ENCODE assay signal across 8 cellular contexts in the genomic region with DNA sequence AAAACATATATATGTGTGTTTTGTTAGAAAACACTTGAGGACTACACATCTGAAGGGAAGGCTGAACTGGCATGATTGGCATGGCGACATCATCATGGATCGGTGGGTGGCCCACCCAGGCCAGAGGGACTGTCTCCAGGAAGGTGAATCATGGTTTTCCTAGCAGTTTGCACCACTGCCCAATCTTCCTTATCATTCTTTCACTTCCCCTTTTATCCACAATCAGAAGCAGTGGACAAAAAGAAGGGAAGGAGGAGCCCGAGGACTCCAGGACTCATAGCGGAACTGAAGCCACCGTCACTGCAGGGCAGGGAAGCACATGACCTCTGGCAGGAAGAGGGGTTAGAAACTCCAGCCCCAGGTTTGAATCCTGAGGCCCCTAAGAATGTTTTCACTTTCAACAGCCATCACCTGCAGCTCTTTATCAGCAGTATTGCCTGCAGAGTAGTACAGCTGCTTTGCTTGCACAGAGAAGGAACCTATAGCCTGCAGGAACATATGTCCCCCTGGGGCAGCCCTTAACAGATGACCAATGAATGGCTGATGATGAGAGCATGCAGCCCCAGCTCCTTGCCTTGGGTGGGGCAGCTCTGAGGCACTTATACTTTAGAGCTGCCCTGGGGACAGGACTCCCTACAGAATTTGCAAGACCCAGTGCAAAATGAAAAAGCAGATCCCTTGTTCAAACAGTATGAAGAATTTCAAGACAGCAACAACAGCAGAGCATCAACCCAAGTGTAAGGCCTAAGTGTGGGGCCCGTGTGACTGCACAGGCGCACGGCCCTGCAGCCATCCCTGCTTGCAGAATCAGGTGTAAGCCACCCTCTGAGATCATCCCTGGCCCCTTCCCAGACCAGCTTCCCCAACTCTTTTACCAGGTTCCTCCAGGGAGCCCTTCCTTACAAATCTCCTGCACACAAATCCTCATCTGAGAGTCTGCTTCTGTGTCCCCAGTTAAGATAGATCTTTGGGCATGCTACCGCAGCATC.
DNase-seq lines count a peak whose midpoint lies in the region; ATAC-seq, FAIRE-seq and TF ChIP-seq lines count a peak whose summit lies in the region.

No MANE protein-coding gene starts in this region.

- H3K4me3 Mint-ChIP-seq in activated naive CD4-positive, alpha-beta T cell treated with anti-CD3 and anti-CD28 coated beads for 36 hours = no peak overlapping the region
- H3K4me3 Mint-ChIP-seq in astrocyte (ENCODE audit: unreplicated experiment) (no peak overlapping the region), nephron progenitor cell (no peak overlapping the region)

- H3K9me3 Mint-ChIP-seq in activated naive CD4-positive, alpha-beta T cell treated with anti-CD3 and anti-CD28 coated beads for 36 hours = no peaks in the 10 kb centered on the region
- H3K9me3 Mint-ChIP-seq in astrocyte (ENCODE audit: unreplicated experiment) = no peaks in the 10 kb centered on the region
- H3K9me3 Mint-ChIP-seq in nephron progenitor cell = peaks cover 7% of the 10 kb centered on the region

- H3K79me1 ChIP-seq in IMR-90 (ENCODE audit: low read depth in 1 of 2, low read length in 2 of 2) = no peaks in the 10 kb centered on the region

- H4K5ac ChIP-seq in IMR-90 (ENCODE audit: low read depth, low read length) = no peak overlapping the region

- peak overlapping the region; percentile 66 for H2AFZ ChIP-seq in IMR-90 (replicated peaks; ENCODE audit: low read length, poor library complexity)
- no peak overlapping the region for H2AFZ ChIP-seq in astrocyte (ENCODE audit: low read depth, low read length)

- H3K27ac ChIP-seq in IMR-90 (ENCODE audit: insufficient read depth, low read length) = no peak overlapping the region
- no peak overlapping the region for H3K27ac ChIP-seq in astrocyte (ENCODE audit: low read depth, low read length)

- no TSS peak for BruUV-seq in IMR-90 (replicated peaks; lab: Mats Ljungman, UMichigan)

- H3K36me3 Mint-ChIP-seq in activated naive CD4-positive, alpha-beta T cell treated with anti-CD3 and anti-CD28 coated beads for 36 hours (ENCODE audit: low read depth) = no peaks in the 10 kb centered on the region
- no peaks in the 10 kb centered on the region for H3K36me3 Mint-ChIP-seq in astrocyte (ENCODE audit: low read depth, unreplicated experiment)
- H3K36me3 Mint-ChIP-seq in nephron progenitor cell (ENCODE audit: low read depth) = no peaks in the 10 kb centered on the region

- H3K4me2 ChIP-seq in IMR-90 (ENCODE audit: low read depth, low read length) (no peak overlapping the region), astrocyte (ENCODE audit: low read length) (peak overlapping the region; percentile 43)

- dilution Hi-C loops in IMR-90 (cut with HindIII; ENCODE audit: low sequenced_read_pairs, unreplicated experiment) = no loop called here

- H2BK20ac ChIP-seq in IMR-90 (ENCODE audit: low read depth, low read length) = no peak overlapping the region

- no peak overlapping the region for H3K27ac Mint-ChIP-seq in activated naive CD4-positive, alpha-beta T cell treated with anti-CD3 and anti-CD28 coated beads for 36 hours
- H3K27ac Mint-ChIP-seq in astrocyte (ENCODE audit: unreplicated experiment) (peak overlapping the region; percentile 13), nephron progenitor cell (no peak overlapping the region)

- intact Hi-C loops in activated naive CD4-positive, alpha-beta T cell treated with anti-CD3 and anti-CD28 coated beads for 36 hours (cut with micrococcal nuclease) = no loop called here
- intact Hi-C loops in IMR-90 (cut with micrococcal nuclease) = no loop called here

- no peaks in the 10 kb centered on the region for H4K20me1 ChIP-seq in IMR-90 (ENCODE audit: insufficient read depth, low read length)
- no peaks in the 10 kb centered on the region for H4K20me1 ChIP-seq in astrocyte (ENCODE audit: insufficient read depth, low read length)

- no peaks in the 10 kb centered on the region for H3K79me2 ChIP-seq in astrocyte (ENCODE audit: insufficient read depth, low read length)

- H4K8ac ChIP-seq in IMR-90 (ENCODE audit: low read depth in 2 of 2, low read length in 2 of 2) = peak overlapping the region in 1 of 2 experiments; percentile 61; a peak in 1 of 4 replicates

- DNase-seq in activated naive CD4-positive, alpha-beta T cell treated with anti-CD3 and anti-CD28 coated beads for 36 hours = peak; percentile 27
- DNase-seq in activated naive CD4-positive, alpha-beta T cell treated with Interleukin-2 at 50 U/mL for 16 hours = no peak
- DNase-seq in IMR-90 (peak; percentile 55), astrocyte (ENCODE audit: low read depth) (peak; percentile 56), omental fat pad (ENCODE audit: low spot score) (no peak), activated gamma-delta T cell (lab: John Stamatoyannopoulos, UW) (no peak), nephron progenitor cell (no peak)
- no peak for DNase-seq in activated effector memory CD4-positive, alpha-beta T cell treated with Interleukin-2 at 50 U/mL for 16 hours

- no peak for FAIRE-seq in astrocyte (lab: Jason Lieb, UNC)

- POLR2A ChIA-PET in IMR-90 (lab: Charles Lee; ENCODE audit: unreplicated experiment) = no interaction called here

- H3K9me3 ChIP-seq in IMR-90 (ENCODE audit: control insufficient read depth, insufficient read depth, low read length) (no peaks in the 10 kb centered on the region), astrocyte (ENCODE audit: insufficient read depth, low read depth, low read length) (no peaks in the 10 kb centered on the region)

- CTCF ChIA-PET in activated naive CD4-positive, alpha-beta T cell treated with anti-CD3 and anti-CD28 coated beads for 36 hours (lab: Charles Lee) = interaction anchor here (0.7 to 1.2 kb wide), 2 partner anchors 10 to 54 kb away, joined by 4 read pairs; no protein-coding TSS in a partner anchor
- CTCF ChIA-PET in IMR-90 (lab: Yijun Ruan, JAX) = no interaction called here

- peaks cover 13% of the 10 kb centered on the region for H3K9me1 ChIP-seq in IMR-90 (ENCODE audit: insufficient read depth, low read length)

- no peaks in the 10 kb centered on the region for H3K27me3 ChIP-seq in IMR-90 (ENCODE audit: control insufficient read depth, insufficient read depth, low read length)
- H3K27me3 ChIP-seq in astrocyte (ENCODE audit: insufficient read depth, low read length) = no peaks in the 10 kb centered on the region

- H3K4me3 ChIP-seq in IMR-90 (ENCODE audit: insufficient read depth, low read depth, low read length) = no peak overlapping the region
- no peak overlapping the region for H3K4me3 ChIP-seq in astrocyte (ENCODE audit: insufficient read depth, low read depth, low read length)

- H3K23ac ChIP-seq in IMR-90 (ENCODE audit: low read depth, low read length) = peak overlapping the region; percentile 66; the same call in 1 of the 2 replicates

- H3K56ac ChIP-seq in IMR-90 (ENCODE audit: extremely low read depth, insufficient read depth, low read length) = no peak overlapping the region

- 70% methylated on average over 5 of the region's 9 CpGs; no CpG with 5 or more reads in 1 of the 2 experiments for WGBS in IMR-90 (ENCODE audit: extremely low coverage in 2 of 2, insufficient read length in 1 of 2), 2 experiments

- H3K14ac ChIP-seq in IMR-90 (replicated peaks; ENCODE audit: low read depth, low read length) = peak overlapping the region; percentile 17; the same call in 1 of the 2 replicates

- TF ChIP-seq POLR2A in IMR-90 (IDR thresholded peaks at IDR 0.05; ENCODE audit: low read depth, low read length) = no peak

- 0 out of 2 replicates have a peak, but pooled peaks have one; percentile 1 for TF ChIP-seq RAD21 in IMR-90 (IDR thresholded peaks at IDR 0.05; ENCODE audit: low read length)

- H2BK15ac ChIP-seq in IMR-90 (ENCODE audit: low read depth, low read length) = no peak overlapping the region

- no peak overlapping the region for H3K9ac ChIP-seq in IMR-90 (ENCODE audit: low read depth, low read length)
- H3K9ac ChIP-seq in astrocyte (ENCODE audit: low read length) = no peak overlapping the region

- ATAC-seq in IMR-90 (ENCODE audit: low read depth) = no peak
- peak; percentile 75 for ATAC-seq in omental fat pad (ENCODE audit: low FRiP score)

- H3K4me1 Mint-ChIP-seq in activated naive CD4-positive, alpha-beta T cell treated with anti-CD3 and anti-CD28 coated beads for 36 hours (ENCODE audit: low read depth) = peaks cover 51% of the 10 kb centered on the region
- peaks cover 25% of the 10 kb centered on the region for H3K4me1 Mint-ChIP-seq in astrocyte (ENCODE audit: low read depth, unreplicated experiment)
- peaks cover 27% of the 10 kb centered on the region for H3K4me1 Mint-ChIP-seq in nephron progenitor cell

- H3K4me1 ChIP-seq in IMR-90 (ENCODE audit: control insufficient read depth, insufficient read depth, low read length) (peaks cover 11% of the 10 kb centered on the region), astrocyte (ENCODE audit: insufficient read depth, low read length) (peaks cover 27% of the 10 kb centered on the region)

- H2AK5ac ChIP-seq in IMR-90 (ENCODE audit: low read depth, low read length) = peak overlapping the region; percentile 64; the same call in 1 of the 2 replicates

- no peak overlapping the region for H2AK9ac ChIP-seq in IMR-90 (replicated peaks; ENCODE audit: low read depth, low read length, poor library complexity)

- H4K91ac ChIP-seq in IMR-90 (ENCODE audit: insufficient read depth, low read depth, low read length) = peak overlapping the region; percentile 22; the same call in 1 of the 2 replicates

- in situ Hi-C loops in IMR-90 (cut with MboI; ENCODE audit: low sequenced_read_pairs) = loop anchor here (25.0 kb wide), 3 partner anchors 236 to 364 kb away; partner anchors contain the start of genes IRF2BP2 and TARBP1

- H2BK120ac ChIP-seq in IMR-90 (ENCODE audit: low read depth, low read length) = peak overlapping the region; percentile 6; the same call in 1 of the 2 replicates

- H3K4ac ChIP-seq in IMR-90 (ENCODE audit: low read depth, low read length) = peak overlapping the region; percentile 43

- no peaks in the 10 kb centered on the region for H3K36me3 ChIP-seq in IMR-90 (ENCODE audit: control insufficient read depth, insufficient read depth, low read length)
- H3K36me3 ChIP-seq in astrocyte (ENCODE audit: insufficient read depth, low read length) = no peaks in the 10 kb centered on the region

- TF ChIP-seq CTCF in IMR-90 (conservative IDR thresholded peaks at IDR 0.05; ENCODE audit: low read depth, low read length) (no peak), astrocyte (IDR thresholded peaks at IDR 0.05; ENCODE audit: insufficient read depth, low read depth, low read length) (no peak), omental fat pad (IDR thresholded peaks at IDR 0.05) (no peak), nephron progenitor cell (IDR thresholded peaks at IDR 0.05) (no peak)

- no peaks in the 10 kb centered on the region for H3K27me3 Mint-ChIP-seq in activated naive CD4-positive, alpha-beta T cell treated with anti-CD3 and anti-CD28 coated beads for 36 hours (ENCODE audit: low read depth)
- H3K27me3 Mint-ChIP-seq in astrocyte (ENCODE audit: low read depth, unreplicated experiment) (no peaks in the 10 kb centered on the region), nephron progenitor cell (ENCODE audit: low read depth, poor library complexity) (peaks cover 4% of the 10 kb centered on the region)

- no peak overlapping the region for H3K18ac ChIP-seq in IMR-90 (ENCODE audit: low read depth, low read length)

- H2BK5ac ChIP-seq in IMR-90 (ENCODE audit: low read depth, low read length, poor library complexity, severe bottlenecking) = no peak overlapping the region

TF ChIP-seq in IMR-90, 13 proteins besides CTCF, POLR2A, EP300 and RAD21 (continues in another document):
- TF ChIP-seq CEBPB (IDR thresholded peaks at IDR 0.05; ENCODE audit: low read depth, low read length) = peak; percentile 13; the same call in 1 of the 2 replicates

Comparison
In these comparisons a context has a peak if more than half of its experiments do, and no peak if none do; other contexts are left out.
1. DNase-seq: peak in activated naive CD4-positive, alpha-beta T cell treated with anti-CD3 and anti-CD28 coated beads for 36 hours (single experiment), IMR-90 (single experiment) and astrocyte (single experiment); none in activated naive CD4-positive, alpha-beta T cell treated with Interleukin-2 at 50 U/mL for 16 hours (single experiment), omental fat pad (single experiment), activated effector memory CD4-positive, alpha-beta T cell treated with Interleukin-2 at 50 U/mL for 16 hours (single experiment), activated gamma-delta T cell (single experiment) and nephron progenitor cell (single experiment).